In the genomic region with DNA sequence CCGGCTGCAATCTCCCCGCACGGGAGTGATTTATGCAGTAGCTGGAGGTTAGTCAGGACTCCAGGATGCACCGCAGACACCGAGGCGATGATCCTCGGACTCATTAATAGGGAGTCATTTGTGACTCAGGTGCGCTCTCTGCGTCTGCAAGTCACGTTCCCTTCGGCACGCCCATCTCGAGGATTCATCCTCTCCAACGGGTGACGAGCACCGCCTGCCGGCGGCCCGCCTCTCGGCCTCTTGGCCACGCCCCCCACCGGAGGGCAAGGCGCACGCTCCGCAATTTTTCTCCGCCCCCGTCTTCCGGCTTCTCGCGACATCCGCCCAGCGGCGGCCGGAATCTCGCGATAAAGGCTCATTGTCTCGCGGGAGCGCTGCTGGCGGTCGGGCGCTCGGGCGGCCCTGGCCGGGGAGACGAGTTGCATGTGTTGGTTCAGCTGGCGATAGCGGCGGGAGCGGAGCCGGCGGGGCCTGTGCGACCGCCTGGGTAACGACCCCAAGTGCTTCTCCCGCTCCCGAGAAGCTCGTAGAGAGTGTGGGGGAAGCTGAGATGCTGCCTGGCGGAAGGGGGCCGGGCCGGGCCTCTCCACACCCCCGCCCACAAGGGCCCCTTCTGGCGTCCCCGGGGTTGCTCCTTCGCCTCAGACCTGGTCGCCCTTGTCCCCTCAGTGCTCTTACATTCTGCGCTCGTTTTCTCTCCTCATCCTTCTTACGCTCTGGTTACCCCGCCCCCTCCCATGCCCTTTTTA, we compare ENCODE assay signal across 8 cellular contexts. TPM values are rescaled to one million over a fixed set of nuclear protein-coding genes. Genes with fewer than 3 reads are reported as not detected.
DNase-seq lines count a peak whose midpoint lies in the region; ATAC-seq, FAIRE-seq and TF ChIP-seq lines count a peak whose summit lies in the region.

A gene with protein sequence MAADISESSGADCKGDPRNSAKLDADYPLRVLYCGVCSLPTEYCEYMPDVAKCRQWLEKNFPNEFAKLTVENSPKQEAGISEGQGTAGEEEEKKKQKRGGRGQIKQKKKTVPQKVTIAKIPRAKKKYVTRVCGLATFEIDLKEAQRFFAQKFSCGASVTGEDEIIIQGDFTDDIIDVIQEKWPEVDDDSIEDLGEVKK (plus strand): TSS at position 361 of the 749 bp plus-strand sequence. CDS start 878 bp downstream, outside the sequence.

- peak within 1 kb of the TSS; percentile 72; the same call in 1 of the 2 replicates for H2BK12ac ChIP-seq in H1 (ENCODE audit: low read depth, low read length)

- H3K27me3 Mint-ChIP-seq in memory B cell = no peaks in the 10 kb centered on the region

- no peak within 1 kb of the TSS; the same call in 1 of the 2 replicates for H2BK15ac ChIP-seq in H1 (ENCODE audit: low read length)

- no peak within 1 kb of the TSS for H3K14ac ChIP-seq in H1 (ENCODE audit: insufficient read length)

- H3K79me1 ChIP-seq in H1 (ENCODE audit: low read depth, low read length) = peaks cover 2% of the 10 kb centered on the region; the same call in 1 of the 2 replicates

- no peaks in the 10 kb centered on the region for H3K27me3 ChIP-seq in H1 (replicated peaks in 1 of 4; ENCODE audit: control insufficient read depth in 3 of 4, extremely low read depth in 1 of 4, insufficient read depth in 3 of 4, low read length in 3 of 4)

- H2AK5ac ChIP-seq in H1 (ENCODE audit: low read depth, low read length) = peak within 1 kb of the TSS; percentile 99

- DNase-seq in Caki2 (ENCODE audit: low read depth) = peak; percentile 99
- peak; percentile 97 for DNase-seq in HTR-8/SVneo (ENCODE audit: insufficient read length, low spot score)
- peak; percentile 96 for DNase-seq in NOMO-1 treated with DMSO at 0.1 percent for 48 hours (lab: John Stamatoyannopoulos, UW; ENCODE audit: unreplicated experiment)
- peak; percentile 97 to 98 (median 98) for DNase-seq in activated CD8-positive, alpha-beta memory T cell treated with anti-CD3 and anti-CD28 coated beads for 48 hours (ENCODE audit: low read depth in 2 of 3, low spot score in 2 of 3)
- DNase-seq in H1 (ENCODE audit: low read depth in 1 of 2, low spot score in 2 of 2) = peak; percentile 96 to 100
- DNase-seq in memory B cell (ENCODE audit: low spot score in 2 of 2) = peak; percentile 99 to 100
- DNase-seq in stimulated activated CD8-positive, alpha-beta memory T cell treated with anti-CD3 and anti-CD28 coated beads, Interleukin-12 subunit alpha, Interleukin-12 subunit beta, amount 100 ng/mL, for 24 hours (ENCODE audit: extremely low read depth) = peak; percentile 99

- FAIRE-seq in HTR-8/SVneo (lab: Jason Lieb, UNC) (peak; percentile 80), H1 (lab: Jason Lieb, UNC) (no peak)

- peak within 1 kb of the TSS; percentile 77 for H3K56ac ChIP-seq in H1 (replicated peaks; ENCODE audit: insufficient read length, low read depth, low read length)

- TF ChIP-seq EP300 in H1 (IDR thresholded peaks at IDR 0.05; ENCODE audit: borderline replicate concordance in 1 of 2, low read depth in 2 of 2, low read length in 2 of 2) = 0 out of 3 replicates have a peak, but pooled peaks of 1 of the 2 experiments have one; percentile 6

- H4K8ac ChIP-seq in H1 (ENCODE audit: extremely low read depth, insufficient read depth, low read length) = peak within 1 kb of the TSS; percentile 99

- peaks cover 46% of the 10 kb centered on the region for H3K4me1 Mint-ChIP-seq in memory B cell

- no peak within 1 kb of the TSS for H2BK120ac ChIP-seq in H1 (replicated peaks; ENCODE audit: low read depth, low read length)

- peak within 1 kb of the TSS; percentile 69 for H4K91ac ChIP-seq in H1 (replicated peaks; ENCODE audit: insufficient read length, low read length)

- peaks cover 2 to 3% of the 10 kb centered on the region in 2 experiments for H4K20me1 ChIP-seq in H1 (replicated peaks in 1 of 2; ENCODE audit: control insufficient read depth in 1 of 2, insufficient read depth in 2 of 2, low read length in 2 of 2)

- POLR2A ChIA-PET in H1 (lab: Charles Lee; ENCODE audit: partially characterized antibody) = interaction anchor here (0.8 to 2.3 kb wide), 14 partner anchors 12 to 255 kb away, joined by 3 to 16 read pairs (median 4); a partner anchor contains a TSS

- no peak within 1 kb of the TSS for H3K23ac ChIP-seq in H1 (ENCODE audit: insufficient read length)

- no peaks in the 10 kb centered on the region for H3K9me3 Mint-ChIP-seq in memory B cell

- ATAC-seq in GM21367 (IDR thresholded peaks at IDR 0.05; ENCODE audit: unreplicated experiment) (peak; percentile 89), memory B cell (ENCODE audit: low read depth) (peak; percentile 86)

- no peak within 1 kb of the TSS; the same call in 1 of the 2 replicates for H2AFZ ChIP-seq in H1 (ENCODE audit: low read length)

- peak within 1 kb of the TSS; percentile 34; the same call in 1 of the 2 replicates for H2BK20ac ChIP-seq in H1 (ENCODE audit: low read length)

- peak; percentile 87 to 95 (median 95) for TF ChIP-seq CTCF in H1 (IDR thresholded peaks at IDR 0.05; ENCODE audit: control extremely low read depth in 1 of 3, insufficient read depth in 1 of 3, low read depth in 1 of 3, low read length in 3 of 3)

- H2BK5ac ChIP-seq in H1 (ENCODE audit: low read depth, low read length) = peak within 1 kb of the TSS; percentile 93

- peak within 1 kb of the TSS; percentile 95 for H3K27ac Mint-ChIP-seq in memory B cell

- peaks cover 13 to 31% (median 27%) of the 10 kb centered on the region in 4 experiments for H3K36me3 ChIP-seq in H1 (ENCODE audit: control insufficient read depth in 2 of 4, insufficient read depth in 4 of 4, low read length in 3 of 4)

- peaks cover 2 to 9% (median 6%) of the 10 kb centered on the region in 4 experiments; a peak in 5 of 7 replicates for H3K4me1 ChIP-seq in H1 (replicated peaks in 1 of 4; ENCODE audit: control insufficient read depth in 3 of 4, insufficient read depth in 4 of 4, low read length in 3 of 4)

- H3K9ac ChIP-seq in H1 (replicated peaks in 1 of 4; ENCODE audit: extremely low read depth in 1 of 4, low read depth in 3 of 4, low read length in 3 of 4) = peak within 1 kb of the TSS; percentile 95 to 99 (median 98)

- H3K4me3 ChIP-seq in H1 (ENCODE audit: extremely low read depth in 1 of 4, insufficient read depth in 2 of 4, low read depth in 3 of 4, low read length in 4 of 4) = peak within 1 kb of the TSS; percentile 79 to 98 (median 88)

- peak within 1 kb of the TSS; percentile 85 to 96 for H3K4me2 ChIP-seq in H1 (ENCODE audit: insufficient read depth in 1 of 2, low read depth in 2 of 2, low read length in 2 of 2)

- H4K5ac ChIP-seq in H1 (ENCODE audit: insufficient read length, low read depth, low read length) = peak within 1 kb of the TSS; percentile 78

- CTCF ChIA-PET in H1 (lab: Charles Lee; ENCODE audit: partially characterized antibody) = interaction anchor here (0.6 to 3.0 kb wide), 8 partner anchors 10 to 122 kb away, joined by 3 to 19 read pairs (median 4); no protein-coding TSS in a partner anchor

- peak within 1 kb of the TSS; percentile 97 for H3K4me3 Mint-ChIP-seq in memory B cell

- 0 out of 2 replicates have a peak, but pooled peaks cover 7% of the 10 kb centered on the region for H3K23me2 ChIP-seq in H1 (ENCODE audit: low read depth, low read length)

- H3K9me3 ChIP-seq in H1 (ENCODE audit: insufficient read depth in 2 of 2, low read depth in 1 of 2, low read length in 1 of 2) = no peaks in the 10 kb centered on the region

- TF ChIP-seq POLR2A in H1 (IDR thresholded peaks at IDR 0.05; ENCODE audit: control extremely low read depth in 1 of 2, low read depth in 2 of 2, low read length in 2 of 2) = peak; percentile 79 to 96

- H3K4ac ChIP-seq in H1 (replicated peaks; ENCODE audit: insufficient read length, low read depth, low read length) = peak within 1 kb of the TSS; percentile 36

- in situ Hi-C loops in Caki2 (cut with HindIII; ENCODE audit: low pct_unique_long_range_greater_than_20kb, low sequenced_read_pairs) = loop anchor here (25.0 kb wide), 1 partner anchor 215 kb away; a partner anchor contains a TSS

- H3K79me2 ChIP-seq in H1 (ENCODE audit: control insufficient read depth in 1 of 2, insufficient read depth in 2 of 2, low read length in 2 of 2) = peaks cover 0 to 42% of the 10 kb centered on the region in 2 experiments; a peak in 3 of 4 replicates

- peak within 1 kb of the TSS; percentile 89 for H3K18ac ChIP-seq in H1 (ENCODE audit: extremely low read depth, low read length)

- H3K27ac ChIP-seq in H1 (ENCODE audit: low read depth, low read length) = peak within 1 kb of the TSS; percentile 83

- H3K36me3 Mint-ChIP-seq in memory B cell = peaks cover 26% of the 10 kb centered on the region

- WGBS in H1 (ENCODE audit: extremely low coverage in 1 of 2, insufficient coverage in 1 of 2, insufficient read length in 1 of 2, insufficient replicate concordance in 2 of 2, low coverage in 1 of 2, low lambda C conversion rate in 2 of 2, missing lambda C conversion rate in 1 of 2), 2 experiments = 2% methylated on average over 66 of the region's 70 CpGs; no CpG with 5 or more reads in 1 of the 2 experiments

- peak; percentile 93 to 96 for TF ChIP-seq RAD21 in H1 (IDR thresholded peaks at IDR 0.05 in 1 of 2, conservative IDR thresholded peaks at IDR 0.05 in 1 of 2; ENCODE audit: low read depth in 2 of 2, low read length in 2 of 2)

TF ChIP-seq in H1, 55 proteins besides CTCF, POLR2A, EP300 and RAD21 (continues in another document):
- peak; percentile 96 for TF ChIP-seq TAF1 (IDR thresholded peaks at IDR 0.05; ENCODE audit: low read depth, low read length)
- peak in 1 of 2 experiments; percentile 73; a peak in 1 of 4 replicates for TF ChIP-seq HDAC2 (IDR thresholded peaks at IDR 0.05; ENCODE audit: borderline replicate concordance in 1 of 2, low read depth in 2 of 2, low read length in 2 of 2)
- TF ChIP-seq CTBP2 (IDR thresholded peaks at IDR 0.05; ENCODE audit: borderline replicate concordance, insufficient read depth, insufficient read length, low read length) = no peak
- TF ChIP-seq POLR2AphosphoS5 (IDR thresholded peaks at IDR 0.05; ENCODE audit: low read depth, low read length) = peak; percentile 88

RNA-seq across cellular contexts. Expression of the gene that starts here (rescaled TPM):
- 7.3 and 7.4 TPM in 2 replicates for total RNA-seq in Caki2 (2014; rRNA removed; shearing (Covaris generic); ENCODE audit: low replicate concordance)
- 78.1 and 84.0 TPM in 2 replicates for total RNA-seq in H1 (2021; fragmentation: NEBNext Ultra II Directional; extraction: Animal tissue kit (Norgen Biotek cat#: 25700))
- polyA plus RNA-seq in H1 (2011; rRNA removed) = 26.9 and 29.5 TPM in 2 replicates
- polyA plus RNA-seq in H1 (2011; cell fraction: cytosol; rRNA removed) = 41.8 TPM
- 14.9 TPM for polyA plus RNA-seq in H1 (2011; cell fraction: nucleus; rRNA removed)
- 32.7 to 70.1 TPM (median 36.1 TPM) in 4 replicates for polyA plus RNA-seq in H1 (2012, experiment 1 of 2)
- polyA plus RNA-seq in H1 (2012, experiment 2 of 2) = 9.9 TPM
- 55.9 TPM for polyA plus RNA-seq in H1 (2013, experiment 1 of 2)
- polyA plus RNA-seq in H1 (2013, experiment 2 of 2) = 54.2 TPM
- 12.1 and 12.2 TPM in 2 replicates for polyA minus RNA-seq in H1 (2011; rRNA and poly(A)+ RNA removed)
- polyA minus RNA-seq in H1 (2011; cell fraction: cytosol; rRNA and poly(A)+ RNA removed) = 17.8 TPM
- 28.7 TPM for polyA minus RNA-seq in H1 (2011; cell fraction: nucleus; rRNA and poly(A)+ RNA removed)

Comparison
In these comparisons a context has a peak if more than half of its experiments do, and no peak if none do; other contexts are left out.
1. Peak in every context shown above with its lines: DNase-seq, ATAC-seq, H3K4me3 ChIP-seq and H3K27ac ChIP-seq.